Comparison of ENCODE assay signal across 23 cellular contexts in the genomic region with DNA sequence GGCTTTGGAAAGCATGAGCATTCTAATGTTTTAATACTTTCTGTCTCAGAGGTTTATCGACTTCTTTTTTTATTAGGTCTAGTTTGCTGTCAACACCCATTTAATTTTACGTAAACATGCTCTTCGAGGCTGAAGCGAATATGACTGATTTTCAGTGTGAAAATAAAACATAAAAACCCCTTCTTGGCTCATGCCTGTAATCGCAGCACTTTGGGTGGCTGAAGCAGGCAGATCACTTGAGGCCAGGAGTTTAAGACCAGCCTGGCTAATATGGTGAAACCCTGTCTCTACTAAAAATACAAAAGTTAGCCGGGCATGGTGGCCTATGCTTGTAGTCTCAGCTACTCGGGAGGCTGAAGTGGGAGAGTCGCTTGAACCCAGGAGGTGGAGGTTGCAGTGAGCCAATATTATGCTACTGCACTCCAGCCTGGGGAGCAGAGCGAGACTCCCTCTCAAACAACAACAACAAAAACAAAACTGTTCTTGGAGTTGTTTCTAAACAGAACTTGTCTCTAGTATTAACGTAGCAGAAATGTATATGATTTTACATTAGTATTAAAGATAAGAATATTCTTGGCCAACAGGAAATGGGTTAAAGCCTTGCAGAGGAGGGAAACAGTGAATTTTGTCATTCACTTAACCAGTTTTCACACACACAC. TPM values are rescaled to one million over a fixed set of nuclear protein-coding genes. Genes with fewer than 3 reads are reported as not detected.
A peak's percentile ranks its signal among the peaks of the same experiment; 100 is the strongest.
DNase-seq lines count a peak whose midpoint lies in the region; FAIRE-seq and TF ChIP-seq lines count a peak whose summit lies in the region.
"Had no signal": no experiment of that assay in that cellular context is flagged by ENCODE, and none has a peak within 500 bp of the region (broad histone marks: within the 10 kb centered on the region; RNA-seq: fewer than 3 reads in every experiment).

No MANE protein-coding gene starts in this region.

- no peak overlapping the region for H2AK5ac ChIP-seq in H9 (ENCODE audit: insufficient read length, low read length)

- POLR2A ChIA-PET in GM10248 (lab: Yijun Ruan, JAX) = no interaction called here

- H3K4me3 Mint-ChIP-seq in H9 (peak overlapping the region in 1 of 2 experiments; percentile 50; a peak in 2 of 5 replicates), CD14-positive monocyte (no peak overlapping the region)
- H3K4me3 Mint-ChIP-seq: activated CD8-positive, alpha-beta T cell treated with anti-CD3 and anti-CD28 coated beads, Interleukin-2, amount 10 ng/mL, durations not matched to agents 7 days and 5 days; activated naive CD8-positive, alpha-beta T cell treated with anti-CD3 and anti-CD28 coated beads, Interleukin-2, amount 10 ng/mL, durations not matched to agents 7 days and 5 days; IgD-negative memory B cell; natural killer cell treated with Interleukin-12 subunit alpha and Interleukin-12 subunit beta and Interleukin-15 and Interleukin-18, amount 100 ng/mL, for 72 hours had no signal

- H2BK5ac ChIP-seq in H9 (ENCODE audit: insufficient read length, low read length) = no peak overlapping the region

- H3K9me3 ChIP-seq in H9 (ENCODE audit: control insufficient read depth, low read depth, low read length) (no peaks in the 10 kb centered on the region), mammary epithelial cell (replicated peaks; ENCODE audit: insufficient read depth, low read length) (no peaks in the 10 kb centered on the region), iPS-20b (ENCODE audit: insufficient read depth, low read depth, low read length) (no peaks in the 10 kb centered on the region; the same call in 1 of the 2 replicates)
- H3K9me3 ChIP-seq: stomach had no signal

- TF ChIP-seq CTCF in H9 (conservative IDR thresholded peaks at IDR 0.05) (no peak), mammary epithelial cell (conservative IDR thresholded peaks at IDR 0.05 in 1 of 2, IDR thresholded peaks at IDR 0.05 in 1 of 2; ENCODE audit: extremely low read depth in 1 of 2, insufficient read depth in 1 of 2, low read depth in 1 of 2, low read length in 2 of 2) (no peak), CD14-positive monocyte (IDR thresholded peaks at IDR 0.05) (no peak), GM10248 (IDR thresholded peaks at IDR 0.05; ENCODE audit: control extremely low read depth, extremely low read depth, low read depth, missing control alignments) (no peak)

- H3K36me3 ChIP-seq in mammary epithelial cell (ENCODE audit: insufficient read depth, low read length) (no peaks in the 10 kb centered on the region), iPS-20b (ENCODE audit: insufficient read depth, low read depth, low read length) (no peaks in the 10 kb centered on the region), rectal smooth muscle tissue (ENCODE audit: control insufficient read depth, insufficient read depth, low read length) (no peaks in the 10 kb centered on the region)
- H3K36me3 ChIP-seq: stomach had no signal

- H3K23me2 ChIP-seq in H9 (ENCODE audit: insufficient read length, low read depth, low read length, poor library complexity, severe bottlenecking) = no peaks in the 10 kb centered on the region

- peaks cover 28 to 31% of the 10 kb centered on the region in 2 experiments for H3K4me1 Mint-ChIP-seq in H9
- no peaks in the 10 kb centered on the region for H3K4me1 Mint-ChIP-seq in CD14-positive monocyte
- H3K4me1 Mint-ChIP-seq: IgD-negative memory B cell had no signal

- H4K5ac ChIP-seq in H9 (ENCODE audit: insufficient read length, low read depth, low read length) = no peak overlapping the region

- no peak overlapping the region for H2BK20ac ChIP-seq in H9 (ENCODE audit: low read depth, low read length, poor library complexity, severe bottlenecking)

- no peak for TF ChIP-seq POLR2A in H54 (IDR thresholded peaks at IDR 0.05; ENCODE audit: low read depth, low read length)

- H4K20me1 ChIP-seq in H9 (ENCODE audit: control insufficient read depth, insufficient read depth, insufficient read length) = no peaks in the 10 kb centered on the region
- no peaks in the 10 kb centered on the region for H4K20me1 ChIP-seq in mammary epithelial cell (ENCODE audit: insufficient read depth, low read length)

- no peaks in the 10 kb centered on the region for H3K79me2 ChIP-seq in H9 (ENCODE audit: insufficient read depth, low read length)
- H3K79me2 ChIP-seq in mammary epithelial cell (ENCODE audit: insufficient read depth, low read length) = no peaks in the 10 kb centered on the region

- peak overlapping the region; percentile 70; the same call in 1 of the 2 replicates for H3K14ac ChIP-seq in H9 (ENCODE audit: insufficient read depth, low read length)

- no peaks in the 10 kb centered on the region; the same call in none of the 2 replicates for H3K27me3 Mint-ChIP-seq in H9 (ENCODE audit: low read depth)
- peaks cover 16 to 39% (median 18%) of the 10 kb centered on the region in 3 donors for H3K27me3 Mint-ChIP-seq in CD14-positive monocyte (ENCODE audit: low read depth in 3 of 3)

- WGBS in H9 (ENCODE audit: extremely low coverage, insufficient read length, low lambda C conversion rate) = no CpG with 5 or more reads among the region's 10 CpGs
- WGBS in mammary epithelial cell (ENCODE audit: low coverage, missing lambda C conversion rate) = 71% methylated on average over 10 of the region's 10 CpGs

- CTCF ChIA-PET in mammary epithelial cell (lab: Charles Lee; ENCODE audit: low non-redundant PET) (no interaction called here), GM10248 (lab: Yijun Ruan, JAX) (interaction anchor here (1.3 to 1.9 kb wide), 3 partner anchors 8 to 27 kb away, joined by 3 to 6 read pairs (median 4); no protein-coding TSS in a partner anchor)

- no peak overlapping the region for H3K23ac ChIP-seq in H9 (ENCODE audit: insufficient read length, low read depth, low read length)

- no peak overlapping the region; the same call in 1 of the 2 replicates for H3K4ac ChIP-seq in H9 (ENCODE audit: low read depth, low read length)

- H3K9me3 Mint-ChIP-seq in H9 (peaks cover 7 to 11% of the 10 kb centered on the region in 2 experiments), CD14-positive monocyte (peaks cover 0 to 1% (median 0%) of the 10 kb centered on the region in 7 donors)
- H3K9me3 Mint-ChIP-seq: natural killer cell treated with Interleukin-12 subunit alpha and Interleukin-12 subunit beta and Interleukin-15 and Interleukin-18, amount 100 ng/mL, for 72 hours had no signal

- no peak overlapping the region for H2AFZ ChIP-seq in H9 (ENCODE audit: low read length)
- H2AFZ ChIP-seq in mammary epithelial cell (ENCODE audit: low read depth, low read length) = no peak overlapping the region

- peak overlapping the region; percentile 87 for H3K27ac ChIP-seq in H9 (ENCODE audit: insufficient read length, low read depth, low read length)
- no peak overlapping the region for H3K27ac ChIP-seq in mammary epithelial cell (ENCODE audit: insufficient read depth, low read depth, low read length)
- H3K27ac ChIP-seq in iPS-20b (ENCODE audit: low read length) = no peak overlapping the region
- peak overlapping the region; percentile 24 for H3K27ac ChIP-seq in rectal smooth muscle tissue (ENCODE audit: low read depth, low read length)

- peaks cover 4 to 23% (median 7%) of the 10 kb centered on the region in 3 experiments for H3K36me3 Mint-ChIP-seq in H9 (ENCODE audit: insufficient read depth in 1 of 3, low read depth in 3 of 3)
- H3K36me3 Mint-ChIP-seq in CD14-positive monocyte = no peaks in the 10 kb centered on the region
- H3K36me3 Mint-ChIP-seq: IgD-negative memory B cell; natural killer cell treated with Interleukin-12 subunit alpha and Interleukin-12 subunit beta and Interleukin-15 and Interleukin-18, amount 100 ng/mL, for 72 hours had no signal

- H3K4me1 ChIP-seq in H9 (ENCODE audit: insufficient read depth, low read length) (no peaks in the 10 kb centered on the region; the same call in 1 of the 2 replicates), mammary epithelial cell (ENCODE audit: insufficient read depth, low read length) (peaks cover 26% of the 10 kb centered on the region), iPS-20b (ENCODE audit: insufficient read depth, low read length) (peaks cover 12% of the 10 kb centered on the region; the same call in 1 of the 2 replicates), rectal smooth muscle tissue (ENCODE audit: control insufficient read depth, insufficient read depth, low read length) (peaks cover 15% of the 10 kb centered on the region)

- H3K18ac ChIP-seq in H9 (ENCODE audit: insufficient read length, low read depth, low read length) = peak overlapping the region; percentile 41

- peak overlapping the region in 2 of 3 experiments; percentile 99; a peak in 3 of 7 replicates for H3K27ac Mint-ChIP-seq in H9
- H3K27ac Mint-ChIP-seq in CD14-positive monocyte = no peak overlapping the region
- H3K27ac Mint-ChIP-seq: activated CD8-positive, alpha-beta T cell treated with anti-CD3 and anti-CD28 coated beads, Interleukin-2, amount 10 ng/mL, durations not matched to agents 7 days and 5 days; IgD-negative memory B cell; natural killer cell treated with Interleukin-12 subunit alpha and Interleukin-12 subunit beta and Interleukin-15 and Interleukin-18, amount 100 ng/mL, for 72 hours had no signal

- DNase-seq in H9 = no peak
- DNase-seq in mammary epithelial cell = no peak
- no peak for DNase-seq in CD14-positive monocyte (ENCODE audit: low spot score)
- DNase-seq in GM10248 (ENCODE audit: extremely low spot score) = no peak
- no peak for DNase-seq in COLO668 (lab: John Stamatoyannopoulos, UW; ENCODE audit: unreplicated experiment)
- DNase-seq in H54 (ENCODE audit: insufficient read length, low spot score) = no peak
- DNase-seq: activated CD8-positive, alpha-beta T cell treated with anti-CD3 and anti-CD28 coated beads, Interleukin-2, amount 10 ng/mL, durations not matched to agents 7 days and 5 days; activated naive CD8-positive, alpha-beta T cell treated with anti-CD3 and anti-CD28 coated beads, Interleukin-2, amount 10 ng/mL, durations not matched to agents 7 days and 5 days; caudate nucleus; effector CD8-positive, alpha-beta T cell; NCI-H187 treated with DMSO at 0.1 percent for 48 hours; NCI-H446; NK-92 treated with Interleukin-12 subunit alpha and Interleukin-12 subunit beta, amount 100 ng/mL, for 24 hours; retina; RPMI8226; stomach had no signal

- H4K8ac ChIP-seq in H9 (replicated peaks; ENCODE audit: insufficient read length, low read depth, low read length) = no peak overlapping the region

- no peak overlapping the region for H2BK12ac ChIP-seq in H9 (ENCODE audit: insufficient read length, low read depth, low read length)

- H2BK120ac ChIP-seq in H9 (ENCODE audit: low read depth, low read length, poor library complexity, severe bottlenecking) = peak overlapping the region; percentile 69

- H3K9ac ChIP-seq in H9 (ENCODE audit: extremely low read depth, insufficient read length, low read length) (peak overlapping the region; percentile 85), mammary epithelial cell (ENCODE audit: insufficient read depth, low read length) (no peak overlapping the region), iPS-20b (ENCODE audit: low read depth, low read length) (peak overlapping the region; percentile 89; the same call in 1 of the 2 replicates), rectal smooth muscle tissue (ENCODE audit: low read length) (no peak overlapping the region)

- BruUV-seq in mammary epithelial cell (replicated peaks; lab: Mats Ljungman, UMichigan) = no TSS peak

- H3T11ph ChIP-seq in H9 (ENCODE audit: low read length) = peak overlapping the region; percentile 41

- no peak overlapping the region for H2BK15ac ChIP-seq in H9 (ENCODE audit: low read depth, low read length)

- in situ Hi-C loops in mammary epithelial cell (cut with MboI; ENCODE audit: low sequenced_read_pairs in 2 of 2) = no loop called here

- no peak for FAIRE-seq in H54 (lab: Jason Lieb, UNC)
- FAIRE-seq: frontal cortex, urothelium cell line had no signal

- dilution Hi-C loops in mammary epithelial cell (cut with HindIII; ENCODE audit: low sequenced_read_pairs) = loop anchor here (5.0 kb wide), 1 partner anchor 41 kb away; no protein-coding TSS in a partner anchor

- no peaks in the 10 kb centered on the region for H3K79me1 ChIP-seq in H9 (ENCODE audit: insufficient read depth, low read depth, low read length, poor library complexity, severe bottlenecking)

- no peak overlapping the region for H4K91ac ChIP-seq in H9 (ENCODE audit: insufficient read length, low read depth, low read length)

- intact Hi-C loops in mammary epithelial cell (cut with micrococcal nuclease) (loop anchor here (2.0 kb wide), 1 partner anchor 53 kb away; no protein-coding TSS in a partner anchor), CD14-positive monocyte (cut with micrococcal nuclease) (no loop called here)

- peak overlapping the region; percentile 55 for H3K4me2 ChIP-seq in H9 (ENCODE audit: insufficient read depth, insufficient read length, low read length)
- peak overlapping the region; percentile 72 for H3K4me2 ChIP-seq in mammary epithelial cell (ENCODE audit: insufficient read depth, low read depth, low read length)

- no peaks in the 10 kb centered on the region for H3K27me3 ChIP-seq in H9 (ENCODE audit: insufficient read depth, low read length)
- H3K27me3 ChIP-seq in mammary epithelial cell (ENCODE audit: insufficient read depth, low read length) = no peaks in the 10 kb centered on the region
- no peaks in the 10 kb centered on the region for H3K27me3 ChIP-seq in iPS-20b (ENCODE audit: insufficient read depth, low read length)
- no peaks in the 10 kb centered on the region for H3K27me3 ChIP-seq in rectal smooth muscle tissue (ENCODE audit: control insufficient read depth, insufficient read depth, low read length)
- H3K27me3 ChIP-seq: stomach had no signal

- no peak overlapping the region for H3K4me3 ChIP-seq in mammary epithelial cell (replicated peaks in 1 of 3; ENCODE audit: insufficient read depth in 1 of 3, low read depth in 2 of 3, low read length in 3 of 3)
- H3K4me3 ChIP-seq in iPS-20b (ENCODE audit: low read length) = peak overlapping the region; percentile 52; the same call in 1 of the 2 replicates
- no peak overlapping the region for H3K4me3 ChIP-seq in rectal smooth muscle tissue (ENCODE audit: low read length)
- H3K4me3 ChIP-seq: stomach had no signal

- no peak overlapping the region for H3K56ac ChIP-seq in H9 (ENCODE audit: insufficient read length, low read depth, low read length)

RNA-seq across cellular contexts. Expression of gene IGFL3, which starts 7.1 kb away (rescaled TPM):
- total RNA-seq in H9 (2021) (not detected in 2 replicates), mammary epithelial cell (100 to 1,000 TPM in 1 of 2 donors, 10 to 100 TPM in 1; 62.8 to 295 TPM)
- polyA plus RNA-seq in mammary epithelial cell (179 TPM), CD14-positive monocyte (not detected)
- 78.6 TPM for polyA minus RNA-seq in mammary epithelial cell
- total RNA-seq: activated CD8-positive, alpha-beta T cell treated with anti-CD3 and anti-CD28 coated beads, Interleukin-2, amount 10 ng/mL, durations not matched to agents 7 days and 5 days; activated naive CD8-positive, alpha-beta T cell treated with anti-CD3 and anti-CD28 coated beads, Interleukin-2, amount 10 ng/mL, durations not matched to agents 7 days and 5 days; frontal cortex; liver; natural killer cell treated with Interleukin-12 subunit alpha and Interleukin-12 subunit beta and Interleukin-15 and Interleukin-18, amount 100 ng/mL, for 72 hours; stomach had no signal
- polyA plus RNA-seq: IgD-negative memory B cell, liver, stomach had no signal

RNA-seq across cellular contexts. Expression of gene IGFL2, which starts 16.4 kb away (rescaled TPM):
- total RNA-seq in H9 (2021) (not detected in 2 replicates), mammary epithelial cell (1 to 10 TPM in 1 of 2 donors, under 1 TPM in 1; under 0.01 to 1.9 TPM)
- polyA plus RNA-seq in mammary epithelial cell (1.3 TPM), CD14-positive monocyte (not detected)
- polyA minus RNA-seq in mammary epithelial cell = not detected
- total RNA-seq: activated CD8-positive, alpha-beta T cell treated with anti-CD3 and anti-CD28 coated beads, Interleukin-2, amount 10 ng/mL, durations not matched to agents 7 days and 5 days; activated naive CD8-positive, alpha-beta T cell treated with anti-CD3 and anti-CD28 coated beads, Interleukin-2, amount 10 ng/mL, durations not matched to agents 7 days and 5 days; natural killer cell treated with Interleukin-12 subunit alpha and Interleukin-12 subunit beta and Interleukin-15 and Interleukin-18, amount 100 ng/mL, for 72 hours; stomach had no signal
- polyA plus RNA-seq: IgD-negative memory B cell, liver had no signal

Comparison
In these comparisons a context has a peak if more than half of its experiments do, and no peak if none do; other contexts are left out.
1. H3K27ac ChIP-seq: peak in H9 (single experiment) and rectal smooth muscle tissue (single experiment); none in mammary epithelial cell (single experiment) and iPS-20b (single experiment).
2. H3K9ac ChIP-seq: peak in H9 (single experiment) and iPS-20b (single experiment); none in mammary epithelial cell (single experiment) and rectal smooth muscle tissue (single experiment).
3. H3K27ac Mint-ChIP-seq: peak in H9 (2 of 3); none in CD14-positive monocyte (0 of 7).
4. RNA of gene IGFL3, which starts 7.1 kb away (total RNA-seq): 62.8 to 295 TPM in mammary epithelial cell; not detected in H9; every median in the first group is over 10 times any median in the second.